Comparison of ENCODE assay signal across 17 cellular contexts in genomic region chr11:121068787-121069186, GRCh38.
"Had no signal": no experiment of that assay in that cellular context is flagged by ENCODE, and none has a peak within 500 bp of the region (broad histone marks: within the 10 kb centered on the region; RNA-seq: fewer than 3 reads in every experiment).

No MANE protein-coding gene starts in this region.

- H3K27ac ChIP-seq: left ventricle myocardium inferior, right atrium auricular region, tibial artery, upper lobe of right lung, vagina had no signal

- H3K9me3 ChIP-seq: right atrium auricular region, tibial artery, upper lobe of right lung, vagina had no signal

- H3K27me3 ChIP-seq: right atrium auricular region, tibial artery, upper lobe of right lung, vagina had no signal

- ATAC-seq: esophagus mucosa; naive thymus-derived CD4-positive, alpha-beta T cell; stimulated activated effector memory CD8-positive, alpha-beta T cell treated with anti-CD3 and anti-CD28 coated beads, Interleukin-12 subunit alpha, Interleukin-12 subunit beta, amount 100 ng/mL, for 72 hours; upper lobe of right lung had no signal

- H3K4me1 ChIP-seq: vagina had no signal

- H3K4me3 Mint-ChIP-seq: immature natural killer cell; naive thymus-derived CD4-positive, alpha-beta T cell; stimulated activated effector memory CD8-positive, alpha-beta T cell treated with anti-CD3 and anti-CD28 coated beads, Interleukin-12 subunit alpha, Interleukin-12 subunit beta, amount 100 ng/mL, for 72 hours; stimulated activated naive CD8-positive, alpha-beta T cell treated with anti-CD3 and anti-CD28 coated beads, Interleukin-15, Interleukin-2, amounts not matched to agents 100 ng/mL and 50 ng/mL, for 24 hours had no signal

- DNase-seq: effector memory CD4-positive, alpha-beta T cell; immature natural killer cell; left ventricle myocardium inferior; mesenchymal stem cell; midbrain; naive thymus-derived CD4-positive, alpha-beta T cell; posterior cingulate gyrus; stimulated activated CD4-positive, alpha-beta T cell treated with anti-CD3 and anti-CD28 coated beads, Interleukin-4, amount 100 ng/mL, for 1 hour; stimulated activated CD8-positive, alpha-beta memory T cell treated with anti-CD3 and anti-CD28 coated beads, Interleukin-4, amount 100 ng/mL, for 48 hours; tibial artery; upper lobe of right lung had no signal

- H3K27me3 Mint-ChIP-seq: naive thymus-derived CD4-positive, alpha-beta T cell; stimulated activated naive CD8-positive, alpha-beta T cell treated with anti-CD3 and anti-CD28 coated beads, Interleukin-15, Interleukin-2, amounts not matched to agents 100 ng/mL and 50 ng/mL, for 24 hours had no signal

- H3K4me1 Mint-ChIP-seq: immature natural killer cell had no signal

- H3K4me3 ChIP-seq: left ventricle myocardium inferior, lung, right atrium auricular region, tibial artery, upper lobe of right lung, vagina had no signal

- H3K27ac Mint-ChIP-seq: stimulated activated effector memory CD8-positive, alpha-beta T cell treated with anti-CD3 and anti-CD28 coated beads, Interleukin-12 subunit alpha, Interleukin-12 subunit beta, amount 100 ng/mL, for 72 hours; stimulated activated naive CD8-positive, alpha-beta T cell treated with anti-CD3 and anti-CD28 coated beads, Interleukin-15, Interleukin-2, amounts not matched to agents 100 ng/mL and 50 ng/mL, for 24 hours had no signal

- H3K36me3 ChIP-seq: vagina had no signal
